1 cellular context compared by ENCODE assay signal in the genomic region with DNA sequence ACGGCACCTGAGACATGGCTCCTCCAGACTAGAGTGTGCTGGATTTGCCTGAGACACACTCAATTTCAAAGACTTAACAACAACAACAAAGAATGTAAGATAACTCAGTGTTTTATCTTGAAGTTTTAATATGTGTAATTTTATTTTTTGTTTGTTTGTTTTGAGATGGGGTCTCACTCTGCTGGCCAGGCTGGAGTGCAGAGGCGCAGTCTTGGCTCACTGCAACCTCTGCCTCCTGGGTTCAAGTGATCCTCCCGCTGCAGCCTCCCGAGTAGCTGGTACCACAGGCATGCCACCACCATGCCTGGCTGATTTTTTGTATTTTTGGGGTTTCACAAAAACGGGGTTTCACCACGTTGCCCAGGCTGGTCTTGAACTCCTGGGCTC.
TF ChIP-seq lines count a peak whose summit lies in the region.

No MANE protein-coding gene starts in this region.

TF ChIP-seq in SK-N-SH, 30 proteins besides CTCF, POLR2A, EP300 and RAD21 (continued from another document):
- TF ChIP-seq ELF1 (IDR thresholded peaks at IDR 0.05) (no peak), MXI1 (IDR thresholded peaks at IDR 0.05; ENCODE audit: low read depth, low read length) (no peak), SMC3 (IDR thresholded peaks at IDR 0.05; ENCODE audit: low read depth, low read length) (no peak), JUND (IDR thresholded peaks at IDR 0.05) (no peak), RXRA (IDR thresholded peaks at IDR 0.05; ENCODE audit: borderline replicate concordance, low read depth) (no peak), GATA2 (CRISPR knock-in tag; IDR thresholded peaks at IDR 0.05) (no peak), FOXM1 (IDR thresholded peaks at IDR 0.05; ENCODE audit: low read depth) (no peak), GABPA (IDR thresholded peaks at IDR 0.05; ENCODE audit: low read depth) (no peak)
- TF ChIP-seq, protein P1, sequence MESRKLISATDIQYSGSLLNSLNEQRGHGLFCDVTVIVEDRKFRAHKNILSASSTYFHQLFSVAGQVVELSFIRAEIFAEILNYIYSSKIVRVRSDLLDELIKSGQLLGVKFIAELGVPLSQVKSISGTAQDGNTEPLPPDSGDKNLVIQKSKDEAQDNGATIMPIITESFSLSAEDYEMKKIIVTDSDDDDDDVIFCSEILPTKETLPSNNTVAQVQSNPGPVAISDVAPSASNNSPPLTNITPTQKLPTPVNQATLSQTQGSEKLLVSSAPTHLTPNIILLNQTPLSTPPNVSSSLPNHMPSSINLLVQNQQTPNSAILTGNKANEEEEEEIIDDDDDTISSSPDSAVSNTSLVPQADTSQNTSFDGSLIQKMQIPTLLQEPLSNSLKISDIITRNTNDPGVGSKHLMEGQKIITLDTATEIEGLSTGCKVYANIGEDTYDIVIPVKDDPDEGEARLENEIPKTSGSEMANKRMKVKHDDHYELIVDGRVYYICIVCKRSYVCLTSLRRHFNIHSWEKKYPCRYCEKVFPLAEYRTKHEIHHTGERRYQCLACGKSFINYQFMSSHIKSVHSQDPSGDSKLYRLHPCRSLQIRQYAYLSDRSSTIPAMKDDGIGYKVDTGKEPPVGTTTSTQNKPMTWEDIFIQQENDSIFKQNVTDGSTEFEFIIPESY (IDR thresholded peaks at IDR 0.05; ENCODE audit: borderline replicate concordance, low read depth) = no peak
- TF ChIP-seq, protein P2, sequence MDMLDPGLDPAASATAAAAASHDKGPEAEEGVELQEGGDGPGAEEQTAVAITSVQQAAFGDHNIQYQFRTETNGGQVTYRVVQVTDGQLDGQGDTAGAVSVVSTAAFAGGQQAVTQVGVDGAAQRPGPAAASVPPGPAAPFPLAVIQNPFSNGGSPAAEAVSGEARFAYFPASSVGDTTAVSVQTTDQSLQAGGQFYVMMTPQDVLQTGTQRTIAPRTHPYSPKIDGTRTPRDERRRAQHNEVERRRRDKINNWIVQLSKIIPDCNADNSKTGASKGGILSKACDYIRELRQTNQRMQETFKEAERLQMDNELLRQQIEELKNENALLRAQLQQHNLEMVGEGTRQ (IDR thresholded peaks at IDR 0.05; ENCODE audit: borderline replicate concordance, low read depth, low read length) = no peak
- TF ChIP-seq, protein P3, sequence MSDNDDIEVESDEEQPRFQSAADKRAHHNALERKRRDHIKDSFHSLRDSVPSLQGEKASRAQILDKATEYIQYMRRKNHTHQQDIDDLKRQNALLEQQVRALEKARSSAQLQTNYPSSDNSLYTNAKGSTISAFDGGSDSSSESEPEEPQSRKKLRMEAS (IDR thresholded peaks at IDR 0.05; ENCODE audit: low read depth) = no peak
- TF ChIP-seq, protein P4, sequence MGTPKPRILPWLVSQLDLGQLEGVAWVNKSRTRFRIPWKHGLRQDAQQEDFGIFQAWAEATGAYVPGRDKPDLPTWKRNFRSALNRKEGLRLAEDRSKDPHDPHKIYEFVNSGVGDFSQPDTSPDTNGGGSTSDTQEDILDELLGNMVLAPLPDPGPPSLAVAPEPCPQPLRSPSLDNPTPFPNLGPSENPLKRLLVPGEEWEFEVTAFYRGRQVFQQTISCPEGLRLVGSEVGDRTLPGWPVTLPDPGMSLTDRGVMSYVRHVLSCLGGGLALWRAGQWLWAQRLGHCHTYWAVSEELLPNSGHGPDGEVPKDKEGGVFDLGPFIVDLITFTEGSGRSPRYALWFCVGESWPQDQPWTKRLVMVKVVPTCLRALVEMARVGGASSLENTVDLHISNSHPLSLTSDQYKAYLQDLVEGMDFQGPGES (IDR thresholded peaks at IDR 0.05; ENCODE audit: low read depth, low read length) = no peak
- TF ChIP-seq, protein P5, sequence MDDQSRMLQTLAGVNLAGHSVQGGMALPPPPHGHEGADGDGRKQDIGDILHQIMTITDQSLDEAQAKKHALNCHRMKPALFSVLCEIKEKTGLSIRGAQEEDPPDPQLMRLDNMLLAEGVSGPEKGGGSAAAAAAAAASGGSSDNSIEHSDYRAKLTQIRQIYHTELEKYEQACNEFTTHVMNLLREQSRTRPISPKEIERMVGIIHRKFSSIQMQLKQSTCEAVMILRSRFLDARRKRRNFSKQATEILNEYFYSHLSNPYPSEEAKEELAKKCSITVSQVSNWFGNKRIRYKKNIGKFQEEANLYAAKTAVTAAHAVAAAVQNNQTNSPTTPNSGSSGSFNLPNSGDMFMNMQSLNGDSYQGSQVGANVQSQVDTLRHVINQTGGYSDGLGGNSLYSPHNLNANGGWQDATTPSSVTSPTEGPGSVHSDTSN (IDR thresholded peaks at IDR 0.05) = no peak
- TF ChIP-seq, protein P6, sequence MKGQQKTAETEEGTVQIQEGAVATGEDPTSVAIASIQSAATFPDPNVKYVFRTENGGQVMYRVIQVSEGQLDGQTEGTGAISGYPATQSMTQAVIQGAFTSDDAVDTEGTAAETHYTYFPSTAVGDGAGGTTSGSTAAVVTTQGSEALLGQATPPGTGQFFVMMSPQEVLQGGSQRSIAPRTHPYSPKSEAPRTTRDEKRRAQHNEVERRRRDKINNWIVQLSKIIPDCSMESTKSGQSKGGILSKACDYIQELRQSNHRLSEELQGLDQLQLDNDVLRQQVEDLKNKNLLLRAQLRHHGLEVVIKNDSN (IDR thresholded peaks at IDR 0.05; ENCODE audit: borderline replicate concordance, low read depth) = no peak
